ENCODE assay signal across 7 cellular contexts in the genomic region with DNA sequence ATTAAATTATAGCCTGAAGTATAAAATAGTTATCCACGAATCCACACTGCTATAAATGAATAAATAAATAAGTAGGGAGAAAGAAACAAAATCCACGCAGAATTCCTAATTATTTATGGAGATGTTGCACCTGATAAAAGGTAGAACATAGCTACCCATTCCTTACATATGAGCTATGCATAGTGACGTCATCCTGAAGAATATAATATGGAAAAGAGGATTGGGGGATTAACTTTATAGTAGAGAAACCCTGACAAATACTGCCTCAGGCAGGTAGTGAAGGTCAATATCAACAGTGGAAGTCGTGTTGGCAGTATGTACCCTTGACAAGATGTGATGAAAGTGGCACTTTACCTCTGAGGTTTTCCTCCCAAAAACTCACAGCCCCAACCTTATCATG.
"Had no signal": no experiment of that assay in that cellular context is flagged by ENCODE, and none has a peak within 500 bp of the region (broad histone marks: within the 10 kb centered on the region; RNA-seq: fewer than 3 reads in every experiment).

No MANE protein-coding gene starts in this region.

- ATAC-seq: K562 had no signal

- H3K27ac ChIP-seq: HL-60, KMS-11 had no signal

- H3K4me2 ChIP-seq: KMS-11 had no signal

- H3K4me3 ChIP-seq: K562 had no signal

- H3K9ac ChIP-seq: KMS-11 had no signal

- FAIRE-seq: HTR-8/SVneo, K562 had no signal

- DNase-seq: IMR-90, KBM-7, KG1 had no signal
